21 cellular contexts compared by ENCODE assay signal in genomic region chr1:34029525-34029924, GRCh38.
"Had no signal": no experiment of that assay in that cellular context is flagged by ENCODE, and none has a peak within 500 bp of the region (broad histone marks: within the 10 kb centered on the region; RNA-seq: fewer than 3 reads in every experiment).

No MANE protein-coding gene starts in this region.

- H3K4me3 Mint-ChIP-seq: IgD-negative memory B cell had no signal

- H3K4me1 Mint-ChIP-seq: IgD-negative memory B cell had no signal

- H3K9me3 Mint-ChIP-seq: IgD-negative memory B cell had no signal

- H3K9me3 ChIP-seq: SJSA1 had no signal

- H3K27ac ChIP-seq: HL-60, SJSA1, SK-N-MC had no signal

- H3K4me1 ChIP-seq: SJSA1 had no signal

- H3K36me3 ChIP-seq: SJSA1 had no signal

- H3K4me3 ChIP-seq: K562, SJSA1, SK-N-MC had no signal

- H3K27me3 ChIP-seq: SJSA1 had no signal

- H3K27ac Mint-ChIP-seq: IgD-negative memory B cell had no signal

- DNase-seq: MV-4-11, NCI-H1048, NCI-H1105, NCI-H1417, NCI-H1436 treated with DMSO at 0.1 percent for 48 hours, NCI-H1694, NCI-H187 treated with DMSO at 0.1 percent for 48 hours, NCI-H2029 treated with DMSO at 0.1 percent for 48 hours, NCI-H2171 treated with DMSO at 0.1 percent for 48 hours, NCI-H345, NCI-H446 treated with DMSO at 0.1 percent for 48 hours, NCI-H510A treated with DMSO at 0.1 percent for 48 hours, NCI-H526, Right ventricle myocardium superior, RPMI8226, SIG-M5 had no signal

- H3K36me3 Mint-ChIP-seq: IgD-negative memory B cell had no signal

- ATAC-seq: K562 had no signal
